ENCODE assay signal across 29 cellular contexts in the genomic region with DNA sequence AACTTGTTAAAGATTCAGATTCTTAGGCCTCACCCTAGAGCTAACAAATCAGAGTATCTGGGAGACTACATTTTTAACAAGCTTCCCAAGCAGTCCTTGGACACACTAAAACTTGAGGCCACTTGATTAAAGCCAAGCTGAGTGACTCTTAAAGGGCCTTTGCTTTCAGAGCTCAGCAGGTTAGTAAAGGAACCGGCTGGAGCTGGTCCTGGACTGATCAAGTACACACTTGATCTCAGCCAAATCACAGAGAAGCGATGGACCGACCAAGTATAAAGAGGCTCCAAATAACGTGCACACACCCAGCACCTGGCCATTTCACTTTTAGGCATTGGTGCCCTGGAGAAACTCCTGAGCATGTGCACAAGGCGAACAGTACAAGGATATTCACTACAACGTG. TPM values are rescaled to one million over a fixed set of nuclear protein-coding genes. Genes with fewer than 3 reads are reported as not detected.
"Had no signal": no experiment of that assay in that cellular context is flagged by ENCODE, and none has a peak within 500 bp of the region (broad histone marks: within the 10 kb centered on the region; RNA-seq: fewer than 3 reads in every experiment).

No MANE protein-coding gene starts in this region.

- DNase-seq: activated CD4-positive, alpha-beta memory T cell treated with anti-CD3 and anti-CD28 coated beads for 36 hours; activated CD4-positive, alpha-beta T cell treated with anti-CD3 and anti-CD28 coated beads, Interleukin-2, amount 10 ng/mL, durations not matched to agents 24 days and 14 days; activated CD4-positive, CD25-positive, alpha-beta regulatory T cell treated with anti-CD3 and anti-CD28 coated beads, Interleukin-2, amount 50 U/mL, for 72 hours; activated CD8-positive, alpha-beta memory T cell treated with anti-CD3 and anti-CD28 coated beads, Interleukin-2, amount 50 U/mL, for 4 hours; activated gamma-delta T cell; activated T-cell treated with anti-CD3 and anti-CD28 coated beads, Interleukin-2, amount 50 U/mL, for 1 hour; central memory CD4-positive, alpha-beta T cell; endodermal cell; foreskin fibroblast; kidney glomerular epithelial cell; ovary; retina; sigmoid colon; stimulated activated CD4-positive, alpha-beta T cell treated with anti-CD3 and anti-CD28 coated beads, Interleukin-1b, Interleukin-23, amount 100 ng/mL, for 48 hours; stimulated activated CD4-positive, alpha-beta T cell treated with anti-CD3 and anti-CD28 coated beads, Interleukin-4, amount 100 ng/mL, for 4 hours; stimulated activated CD8-positive, alpha-beta memory T cell treated with anti-CD3 and anti-CD28 coated beads, Interleukin-4, amount 100 ng/mL, for 48 hours; stimulated activated naive CD8-positive, alpha-beta T cell treated with anti-CD3 and anti-CD28 coated beads, Interleukin-15, amount 100 ng/mL, for 72 hours; substantia nigra; T-helper 2 cell; tibial artery had no signal

- H3K9me3 Mint-ChIP-seq: endodermal cell, nephron had no signal

- H3K27me3 ChIP-seq: breast epithelium, ovary, sigmoid colon, tibial artery had no signal

- H3K27ac ChIP-seq: breast epithelium, ovary, sigmoid colon, tibial artery had no signal

- H3K4me3 Mint-ChIP-seq: activated CD4-positive, alpha-beta memory T cell treated with anti-CD3 and anti-CD28 coated beads for 36 hours; activated CD4-positive, alpha-beta T cell treated with anti-CD3 and anti-CD28 coated beads, Interleukin-2, amount 10 ng/mL, durations not matched to agents 24 days and 14 days; endodermal cell; nephron; stimulated activated memory B cell treated with anti-CD40 and anti-IgM and Interleukin-4, amounts not matched to agents 10 μg/mL and 1 μg/mL and 100 μg/mL, for 72 hours; stimulated activated naive CD8-positive, alpha-beta T cell treated with anti-CD3 and anti-CD28 coated beads, Interleukin-15, amount 100 ng/mL, for 72 hours had no signal

- H3K4me3 ChIP-seq: breast epithelium, lung, ovary, sigmoid colon, smooth muscle cell, tibial artery had no signal

- H3K27ac Mint-ChIP-seq: activated CD4-positive, alpha-beta memory T cell treated with anti-CD3 and anti-CD28 coated beads for 36 hours; activated CD4-positive, alpha-beta T cell treated with anti-CD3 and anti-CD28 coated beads, Interleukin-2, amount 10 ng/mL, durations not matched to agents 24 days and 14 days; activated naive CD4-positive, alpha-beta T cell treated with anti-CD3 and anti-CD28 coated beads, Interleukin-2, amount 50 U/mL, for 72 hours; endodermal cell; nephron; progenitor cell of endocrine pancreas; stimulated activated memory B cell treated with anti-CD40 and anti-IgM and Interleukin-4, amounts not matched to agents 10 μg/mL and 1 μg/mL and 100 μg/mL, for 72 hours; stimulated activated naive CD8-positive, alpha-beta T cell treated with anti-CD3 and anti-CD28 coated beads, Interleukin-15, amount 100 ng/mL, for 72 hours had no signal

- H3K36me3 ChIP-seq: breast epithelium, ovary, sigmoid colon, tibial artery had no signal

- H3K4me2 ChIP-seq: smooth muscle cell had no signal

- ATAC-seq: activated naive CD4-positive, alpha-beta T cell treated with anti-CD3 and anti-CD28 coated beads, Interleukin-2, amount 50 U/mL, for 72 hours; esophagus mucosa; left lobe of liver; stimulated activated memory B cell treated with anti-CD40 and anti-IgM and Interleukin-4, amounts not matched to agents 10 μg/mL and 1 μg/mL and 100 μg/mL, for 72 hours; stimulated activated naive CD8-positive, alpha-beta T cell treated with anti-CD3 and anti-CD28 coated beads, Interleukin-15, amount 100 ng/mL, for 72 hours had no signal

- H3K36me3 Mint-ChIP-seq: activated CD4-positive, alpha-beta memory T cell treated with anti-CD3 and anti-CD28 coated beads for 36 hours had no signal

- H3K9me3 ChIP-seq: ovary had no signal

- H3K4me1 ChIP-seq: breast epithelium, sigmoid colon, tibial artery had no signal

RNA-seq across cellular contexts. Expression of gene TM6SF1, which starts 12.9 kb away (rescaled TPM):
- total RNA-seq: progenitor cell of endocrine pancreas had no signal
- polyA plus RNA-seq: smooth muscle cell had no signal
